In the genomic region with DNA sequence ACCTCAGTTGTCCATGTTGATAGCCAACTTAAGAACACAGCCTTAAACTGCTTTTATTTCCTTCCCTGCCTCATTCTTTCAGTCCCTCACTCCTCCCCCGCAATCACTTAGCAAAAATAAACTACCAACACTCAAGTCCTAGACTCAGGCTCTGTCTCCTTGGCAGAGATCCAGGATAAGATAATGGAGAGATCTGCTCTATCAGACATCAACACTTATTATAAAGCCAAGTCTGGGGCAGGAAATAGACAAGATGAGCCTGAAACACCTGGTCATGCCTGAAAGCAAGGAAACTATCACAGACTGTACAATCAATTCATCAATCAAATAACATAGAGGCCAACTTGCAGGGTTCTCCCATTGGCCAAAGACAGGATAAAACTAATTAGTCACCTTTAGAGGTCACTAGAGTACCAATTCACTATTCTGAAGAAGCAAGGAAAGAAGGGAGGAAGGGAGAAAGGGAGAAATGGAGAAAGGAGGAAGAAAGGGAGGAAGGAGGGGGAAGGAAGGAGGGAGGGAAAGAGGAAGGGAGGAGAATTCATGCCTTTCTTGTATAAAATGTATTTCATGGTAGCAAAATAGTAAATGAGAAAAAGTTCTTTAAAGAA, we compare ENCODE assay signal across 9 cellular contexts. TPM values are rescaled to one million over a fixed set of nuclear protein-coding genes. Genes with fewer than 3 reads are reported as not detected.
DNase-seq lines count a peak whose midpoint lies in the region; ATAC-seq and TF ChIP-seq lines count a peak whose summit lies in the region.
"Had no signal": no experiment of that assay in that cellular context is flagged by ENCODE, and none has a peak within 500 bp of the region (broad histone marks: within the 10 kb centered on the region; RNA-seq: fewer than 3 reads in every experiment).

No MANE protein-coding gene starts in this region.

- peak; percentile 39 for TF ChIP-seq RAD21 in Ishikawa (IDR thresholded peaks at IDR 0.05; ENCODE audit: low read depth)

- TF ChIP-seq CTCF in DOHH2 (IDR thresholded peaks at IDR 0.05; ENCODE audit: low read depth, low read length, poor library complexity, severe bottlenecking), result peak; percentile 33
- TF ChIP-seq CTCF in VCaP (conservative IDR thresholded peaks at IDR 0.05), result peak; percentile 56
- peak; percentile 26 for TF ChIP-seq CTCF in lower lobe of right lung (IDR thresholded peaks at IDR 0.05)

- no peaks in the 10 kb centered on the region for H3F3A ChIP-seq in DOHH2 (ENCODE audit: control insufficient read depth, insufficient read depth)

- no peaks in the 10 kb centered on the region for H3K9me3 ChIP-seq in DOHH2 (ENCODE audit: control insufficient read depth, insufficient read depth, low read length)
- no peaks in the 10 kb centered on the region for H3K9me3 ChIP-seq in lower lobe of right lung
- H3K9me3 ChIP-seq: ovary had no signal

- H3K27ac ChIP-seq in DOHH2 (ENCODE audit: low read depth, low read length), result no peak overlapping the region
- peak overlapping the region; percentile 59 for H3K27ac ChIP-seq in VCaP
- H3K27ac ChIP-seq in lower lobe of right lung, result no peak overlapping the region
- H3K27ac ChIP-seq: ovary had no signal

- no peaks in the 10 kb centered on the region for H4K20me1 ChIP-seq in DOHH2 (ENCODE audit: control insufficient read depth, insufficient read depth, low read depth, low read length)

- no peak for DNase-seq in lower lobe of right lung
- no peak for DNase-seq in NCI-H774 (lab: John Stamatoyannopoulos, UW)
- DNase-seq in D341Med (ENCODE audit: low spot score), result no peak
- DNase-seq in left cardiac atrium, result no peak
- DNase-seq: activated CD4-positive, alpha-beta T cell treated with anti-CD3 and anti-CD28 coated beads, Interleukin-2, amount 50 U/mL, for 1 hour; ovary had no signal

- H3K4me1 ChIP-seq in DOHH2 (ENCODE audit: control insufficient read depth, low read length) (no peaks in the 10 kb centered on the region), lower lobe of right lung (no peaks in the 10 kb centered on the region)

- H3K4me2 ChIP-seq in DOHH2 (ENCODE audit: low read length), result no peak overlapping the region

- ATAC-seq in lower lobe of right lung (no peak), left cardiac atrium (no peak)

- intact Hi-C loops in lower lobe of right lung (cut with DNase I) (no loop called here), left cardiac atrium (cut with DNase I) (no loop called here)

- no peaks in the 10 kb centered on the region for H3K79me2 ChIP-seq in DOHH2 (ENCODE audit: control insufficient read depth, low read length)

- no peaks in the 10 kb centered on the region for H3K36me3 ChIP-seq in DOHH2 (ENCODE audit: control insufficient read depth, low read length)
- H3K36me3 ChIP-seq in lower lobe of right lung, result no peaks in the 10 kb centered on the region
- H3K36me3 ChIP-seq: ovary had no signal

- TF ChIP-seq EP300 in Ishikawa (IDR thresholded peaks at IDR 0.05; ENCODE audit: borderline replicate concordance), result no peak

- no peaks in the 10 kb centered on the region for H3K27me3 ChIP-seq in DOHH2 (ENCODE audit: control insufficient read depth, low read length)
- H3K27me3 ChIP-seq in lower lobe of right lung (ENCODE audit: low read depth), result no peaks in the 10 kb centered on the region
- H3K27me3 ChIP-seq: ovary had no signal

- H3K4me3 ChIP-seq in DOHH2 (ENCODE audit: low read length), result no peak overlapping the region
- no peak overlapping the region for H3K4me3 ChIP-seq in lower lobe of right lung
- H3K4me3 ChIP-seq: ovary had no signal

- no peaks in the 10 kb centered on the region for H3K9me2 ChIP-seq in DOHH2 (replicated peaks; ENCODE audit: control insufficient read depth, low read length)

TF ChIP-seq in Ishikawa, 13 proteins besides CTCF, POLR2A, EP300 and RAD21:
- TF ChIP-seq YY1 (IDR thresholded peaks at IDR 0.05; ENCODE audit: low read depth), result no peak
- no peak for TF ChIP-seq EGR1 (IDR thresholded peaks at IDR 0.05)
- TF ChIP-seq CEBPB (IDR thresholded peaks at IDR 0.05), result no peak
- TF ChIP-seq TEAD4 (IDR thresholded peaks at IDR 0.05), result no peak
- no peak for TF ChIP-seq TAF1 (IDR thresholded peaks at IDR 0.05; ENCODE audit: low read depth)
- no peak for TF ChIP-seq TCF12 (IDR thresholded peaks at IDR 0.05; ENCODE audit: low read depth)

RNA-seq across cellular contexts. Expression of gene HYDIN, which starts 15.6 kb away (rescaled TPM):
- 19.5 TPM for total RNA-seq in lower lobe of right lung
- under 1 TPM; 0.38 to 0.65 TPM for total RNA-seq in left cardiac atrium

Comparison
In these comparisons a context has a peak if more than half of its experiments do, and no peak if none do; other contexts are left out.
1. RNA of gene HYDIN, which starts 15.6 kb away (total RNA-seq): 19.5 TPM in lower lobe of right lung (single experiment); 0.38 to 0.65 TPM in left cardiac atrium; every median in the first group is over 10 times any median in the second.
2. Peak in every context shown above with its lines, with median percentiles within 50 percentile points of each other: CTCF ChIP-seq.